9 cellular contexts compared by ENCODE assay signal in the genomic region with DNA sequence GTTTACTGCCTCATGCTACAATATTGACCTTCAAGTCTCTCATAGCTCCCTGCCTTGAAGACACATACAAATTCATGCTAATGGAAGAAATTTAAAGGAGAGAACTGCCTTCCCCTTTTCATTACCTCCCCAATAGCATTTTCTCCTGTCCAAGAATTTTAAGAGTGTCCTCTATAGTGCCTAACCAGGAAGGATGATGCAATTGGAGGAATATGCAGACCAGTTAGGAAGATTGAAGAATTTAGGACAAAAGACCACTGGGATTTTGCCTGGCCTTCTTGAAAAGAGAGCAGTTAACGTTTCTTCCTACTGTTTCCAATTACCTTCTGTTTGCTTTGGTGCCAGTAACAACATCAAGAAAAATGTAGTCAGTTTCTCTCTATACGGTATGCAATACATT.
A peak's percentile ranks its signal among the peaks of the same experiment; 100 is the strongest.
DNase-seq lines count a peak whose midpoint lies in the region; ATAC-seq and TF ChIP-seq lines count a peak whose summit lies in the region.
"Had no signal": no experiment of that assay in that cellular context is flagged by ENCODE, and none has a peak within 500 bp of the region (broad histone marks: within the 10 kb centered on the region; RNA-seq: fewer than 3 reads in every experiment).

No MANE protein-coding gene starts in this region.

- H3K4me1 ChIP-seq in RWPE2 (ENCODE audit: insufficient read depth, poor library complexity, severe bottlenecking) (peaks cover 69% of the 10 kb centered on the region), gastrocnemius medialis (peaks cover 20 to 45% of the 10 kb centered on the region in 2 donors)

- in situ Hi-C loops in gastrocnemius medialis (cut with MboI; ENCODE audit: low sequenced_read_pairs in 4 of 4) = no loop called here

- no peak for ATAC-seq in RWPE2 (ENCODE audit: low read depth)
- ATAC-seq in gastrocnemius medialis = no peak
- no peak for ATAC-seq in GM18505 (IDR thresholded peaks at IDR 0.05; ENCODE audit: unreplicated experiment)
- ATAC-seq: A549 had no signal

- H3K4me1 Mint-ChIP-seq in T-helper 2 cell treated with Interferon-gamma antibody and Interleukin-4, amounts not matched to agents 5 μg/mL and 100 μg/mL, for 36 hours (ENCODE audit: low read depth) = peaks cover 57% of the 10 kb centered on the region

- intact Hi-C loops in gastrocnemius medialis (cut with DNase I; ENCODE audit: low total_unique reads) = loop anchor here (2.0 kb wide), 1 partner anchor 49 kb away; no protein-coding TSS in a partner anchor

- H3K36me3 Mint-ChIP-seq in T-helper 2 cell treated with Interferon-gamma antibody and Interleukin-4, amounts not matched to agents 5 μg/mL and 100 μg/mL, for 36 hours (ENCODE audit: low read depth) = peaks cover 47% of the 10 kb centered on the region

- no peaks in the 10 kb centered on the region for H3K9me3 Mint-ChIP-seq in T-helper 2 cell treated with Interferon-gamma antibody and Interleukin-4, amounts not matched to agents 5 μg/mL and 100 μg/mL, for 36 hours

- peak overlapping the region; percentile 96 for H3K4me3 Mint-ChIP-seq in T-helper 2 cell treated with Interferon-gamma antibody and Interleukin-4, amounts not matched to agents 5 μg/mL and 100 μg/mL, for 36 hours

- DNase-seq in T-helper 2 cell treated with Interferon-gamma antibody and Interleukin-4, amounts not matched to agents 5 μg/mL and 100 μg/mL, for 36 hours (ENCODE audit: low spot score) = no peak
- DNase-seq in T-helper 2 cell (no peak), RWPE2 (ENCODE audit: low spot score) (no peak), epithelial cell of prostate (ENCODE audit: low read depth, low spot score) (no peak), gastrocnemius medialis (no peak), NCI-H2171 (lab: John Stamatoyannopoulos, UW) (no peak), COLO668 (lab: John Stamatoyannopoulos, UW; ENCODE audit: unreplicated experiment) (no peak)

- TF ChIP-seq CTCF in RWPE2 (IDR thresholded peaks at IDR 0.05; ENCODE audit: poor library complexity, severe bottlenecking) (no peak), gastrocnemius medialis (IDR thresholded peaks at IDR 0.05 in 4 of 5, conservative IDR thresholded peaks at IDR 0.05 in 1 of 5) (no peak)

- H3K36me3 ChIP-seq in RWPE2 (ENCODE audit: low read depth) = peaks cover 55% of the 10 kb centered on the region
- H3K36me3 ChIP-seq in gastrocnemius medialis = no peaks in the 10 kb centered on the region

- no peaks in the 10 kb centered on the region for H3K27me3 Mint-ChIP-seq in T-helper 2 cell treated with Interferon-gamma antibody and Interleukin-4, amounts not matched to agents 5 μg/mL and 100 μg/mL, for 36 hours (ENCODE audit: low read depth)

- H3K27ac ChIP-seq in RWPE2 (ENCODE audit: poor library complexity, severe bottlenecking) (peak overlapping the region; percentile 99), epithelial cell of prostate (peak overlapping the region; percentile 100), gastrocnemius medialis (peak overlapping the region; percentile 82 to 91 (median 86))

- H3K27me3 ChIP-seq in RWPE2 (ENCODE audit: insufficient read depth, poor library complexity, severe bottlenecking) = no peaks in the 10 kb centered on the region
- no peaks in the 10 kb centered on the region for H3K27me3 ChIP-seq in gastrocnemius medialis

- peak overlapping the region; percentile 87 for H3K27ac Mint-ChIP-seq in T-helper 2 cell treated with Interferon-gamma antibody and Interleukin-4, amounts not matched to agents 5 μg/mL and 100 μg/mL, for 36 hours

- TF ChIP-seq POLR2A in gastrocnemius medialis (IDR thresholded peaks at IDR 0.05) (no peak), GM18505 (IDR thresholded peaks at IDR 0.05; ENCODE audit: borderline replicate concordance, extremely low read depth, insufficient read depth, insufficient read length) (no peak)

- no peaks in the 10 kb centered on the region for H3K9me3 ChIP-seq in RWPE2 (ENCODE audit: severe bottlenecking)
- H3K9me3 ChIP-seq in gastrocnemius medialis = no peaks in the 10 kb centered on the region
- H3K9me3 ChIP-seq: A549 had no signal

- H3K4me3 ChIP-seq in RWPE2 (ENCODE audit: severe bottlenecking) (no peak overlapping the region), gastrocnemius medialis (peak overlapping the region in 1 of 4 donors; percentile 61)
- H3K4me3 ChIP-seq: A549 had no signal
